In genomic region chr2:111219734-111220505, GRCh38 we compare ENCODE assay signal across 25 cellular contexts.
DNase-seq lines count a peak whose midpoint lies in the region; ATAC-seq and TF ChIP-seq lines count a peak whose summit lies in the region.
"Had no signal": no experiment of that assay in that cellular context is flagged by ENCODE, and none has a peak within 500 bp of the region (broad histone marks: within the 10 kb centered on the region; RNA-seq: fewer than 3 reads in every experiment).

No MANE protein-coding gene starts in this region.

- H3K18ac ChIP-seq in H9 (ENCODE audit: insufficient read length, low read depth, low read length) (no peak overlapping the region), neuronal stem cell (ENCODE audit: low read length) (no peak overlapping the region)

- ATAC-seq in effector memory CD8-positive, alpha-beta T cell (replicated peaks), result no peak
- ATAC-seq: HepG2; stimulated activated naive CD8-positive, alpha-beta T cell treated with anti-CD3 and anti-CD28 coated beads, Interleukin-15, amount 100 ng/mL, for 72 hours had no signal

- H2BK15ac ChIP-seq in H9 (ENCODE audit: low read depth, low read length) (no peak overlapping the region), neuronal stem cell (ENCODE audit: low read length) (no peak overlapping the region)

- H3K4me1 Mint-ChIP-seq in H9, result peaks cover 13 to 20% of the 10 kb centered on the region in 2 experiments
- peaks cover 38% of the 10 kb centered on the region for H3K4me1 Mint-ChIP-seq in dendritic cell treated with granulocyte-macrophage colony-stimulating factor and Interleukin-4, amounts not matched to agents 40 ng/mL and 50 ng/mL, for 4 days (ENCODE audit: low read depth)
- H3K4me1 Mint-ChIP-seq in effector memory CD8-positive, alpha-beta T cell (ENCODE audit: low read depth in 2 of 2), result peaks cover 0 to 3% of the 10 kb centered on the region in 2 donors
- H3K4me1 Mint-ChIP-seq: stimulated activated naive CD8-positive, alpha-beta T cell treated with anti-CD3 and anti-CD28 coated beads, Interleukin-15, amount 100 ng/mL, for 72 hours had no signal

- peaks cover 9 to 20% (median 15%) of the 10 kb centered on the region in 3 experiments for H3K36me3 Mint-ChIP-seq in H9 (ENCODE audit: insufficient read depth in 1 of 3, low read depth in 3 of 3)
- H3K36me3 Mint-ChIP-seq in dendritic cell treated with granulocyte-macrophage colony-stimulating factor and Interleukin-4, amounts not matched to agents 40 ng/mL and 50 ng/mL, for 4 days (ENCODE audit: low read depth), result peaks cover 9% of the 10 kb centered on the region
- peaks cover 2% of the 10 kb centered on the region for H3K36me3 Mint-ChIP-seq in effector memory CD8-positive, alpha-beta T cell (ENCODE audit: insufficient read depth)

- peak overlapping the region in 2 of 3 experiments; percentile 46 to 86; a peak in 4 of 7 replicates for H3K27ac Mint-ChIP-seq in H9
- peak overlapping the region; percentile 85 for H3K27ac Mint-ChIP-seq in dendritic cell treated with granulocyte-macrophage colony-stimulating factor and Interleukin-4, amounts not matched to agents 40 ng/mL and 50 ng/mL, for 4 days
- no peak overlapping the region for H3K27ac Mint-ChIP-seq in effector memory CD8-positive, alpha-beta T cell
- H3K27ac Mint-ChIP-seq: activated CD8-positive, alpha-beta T cell treated with anti-CD3 and anti-CD28 coated beads for 36 hours; CD4-positive, CD25-positive, alpha-beta regulatory T cell; nephron progenitor cell; stimulated activated naive CD8-positive, alpha-beta T cell treated with anti-CD3 and anti-CD28 coated beads, Interleukin-15, amount 100 ng/mL, for 72 hours had no signal

- H2AK5ac ChIP-seq in H9 (ENCODE audit: insufficient read length, low read length) (no peak overlapping the region), neuronal stem cell (ENCODE audit: low read depth, low read length) (peak overlapping the region; percentile 46)

- no peak overlapping the region for H4K5ac ChIP-seq in H9 (ENCODE audit: insufficient read length, low read depth, low read length)

- no peak overlapping the region for H3T11ph ChIP-seq in H9 (ENCODE audit: low read length)

- H3K27ac ChIP-seq in H9 (ENCODE audit: insufficient read length, low read depth, low read length), result no peak overlapping the region
- peak overlapping the region; percentile 92 for H3K27ac ChIP-seq in OCI-LY1 (ENCODE audit: low read depth, low read length, poor library complexity, severe bottlenecking)
- H3K27ac ChIP-seq in neuronal stem cell (replicated peaks; ENCODE audit: low read length), result peak overlapping the region; percentile 17
- H3K27ac ChIP-seq: transverse colon had no signal

- no peak overlapping the region for H2BK12ac ChIP-seq in H9 (ENCODE audit: insufficient read length, low read depth, low read length)
- no peak overlapping the region for H2BK12ac ChIP-seq in neuronal stem cell (ENCODE audit: low read length)

- H3K23me2 ChIP-seq in H9 (ENCODE audit: insufficient read length, low read depth, low read length, poor library complexity, severe bottlenecking), result no peaks in the 10 kb centered on the region

- H2BK5ac ChIP-seq in H9 (ENCODE audit: insufficient read length, low read length) (no peak overlapping the region), neuronal stem cell (ENCODE audit: low read length) (no peak overlapping the region)

- H3K14ac ChIP-seq in H9 (ENCODE audit: insufficient read depth, low read length), result no peak overlapping the region
- no peak overlapping the region for H3K14ac ChIP-seq in neuronal stem cell (ENCODE audit: low read length)

- peaks cover 17 to 18% of the 10 kb centered on the region in 2 experiments for H3K9me3 Mint-ChIP-seq in H9
- peaks cover 16% of the 10 kb centered on the region for H3K9me3 Mint-ChIP-seq in dendritic cell treated with granulocyte-macrophage colony-stimulating factor and Interleukin-4, amounts not matched to agents 40 ng/mL and 50 ng/mL, for 4 days
- peaks cover 2 to 7% of the 10 kb centered on the region in 2 donors for H3K9me3 Mint-ChIP-seq in effector memory CD8-positive, alpha-beta T cell

- peak overlapping the region; percentile 15 for H3K4me3 ChIP-seq in OCI-LY1 (ENCODE audit: low read depth, low read length, poor library complexity, severe bottlenecking)
- no peak overlapping the region for H3K4me3 ChIP-seq in neuronal stem cell (ENCODE audit: low read length in 2 of 2)
- H3K4me3 ChIP-seq: transverse colon had no signal

- TF ChIP-seq POLR2A in erythroblast (IDR thresholded peaks at IDR 0.05; ENCODE audit: low read length), result no peak

- H3K27me3 Mint-ChIP-seq in H9 (ENCODE audit: low read depth), result peaks cover 7% of the 10 kb centered on the region
- peaks cover 3% of the 10 kb centered on the region for H3K27me3 Mint-ChIP-seq in dendritic cell treated with granulocyte-macrophage colony-stimulating factor and Interleukin-4, amounts not matched to agents 40 ng/mL and 50 ng/mL, for 4 days
- peaks cover 5 to 6% of the 10 kb centered on the region in 2 donors for H3K27me3 Mint-ChIP-seq in effector memory CD8-positive, alpha-beta T cell
- H3K27me3 Mint-ChIP-seq: CD4-positive, CD25-positive, alpha-beta regulatory T cell had no signal

- H3K4ac ChIP-seq in H9 (ENCODE audit: low read depth, low read length) (no peak overlapping the region), neuronal stem cell (ENCODE audit: low read length) (peak overlapping the region; percentile 76)

- H3K9me3 ChIP-seq in H9 (ENCODE audit: control insufficient read depth, low read depth, low read length) (no peaks in the 10 kb centered on the region), OCI-LY1 (ENCODE audit: low read length) (peaks cover 10% of the 10 kb centered on the region), neuronal stem cell (replicated peaks in 1 of 2; ENCODE audit: control insufficient read depth in 2 of 2, insufficient read depth in 1 of 2, low read depth in 1 of 2, low read length in 2 of 2) (peaks cover 13 to 19% of the 10 kb centered on the region in 2 donors)

- TF ChIP-seq CTCF in H9 (conservative IDR thresholded peaks at IDR 0.05), result no peak
- TF ChIP-seq CTCF in OCI-LY1 (IDR thresholded peaks at IDR 0.05; ENCODE audit: low read length), result no peak

- H4K91ac ChIP-seq in H9 (ENCODE audit: insufficient read length, low read depth, low read length) (no peak overlapping the region), neuronal stem cell (ENCODE audit: low read depth, low read length, poor library complexity) (no peak overlapping the region)

- H3K4me3 Mint-ChIP-seq in H9, result no peak overlapping the region
- no peak overlapping the region for H3K4me3 Mint-ChIP-seq in dendritic cell treated with granulocyte-macrophage colony-stimulating factor and Interleukin-4, amounts not matched to agents 40 ng/mL and 50 ng/mL, for 4 days
- H3K4me3 Mint-ChIP-seq in effector memory CD8-positive, alpha-beta T cell, result no peak overlapping the region
- H3K4me3 Mint-ChIP-seq: activated CD8-positive, alpha-beta T cell treated with anti-CD3 and anti-CD28 coated beads for 36 hours; CD4-positive, CD25-positive, alpha-beta regulatory T cell; nephron progenitor cell; stimulated activated naive CD8-positive, alpha-beta T cell treated with anti-CD3 and anti-CD28 coated beads, Interleukin-15, amount 100 ng/mL, for 72 hours had no signal

- H3K79me2 ChIP-seq in H9 (ENCODE audit: insufficient read depth, low read length) (no peaks in the 10 kb centered on the region), OCI-LY1 (ENCODE audit: insufficient read depth, low read length) (no peaks in the 10 kb centered on the region)

- no peak overlapping the region for H4K8ac ChIP-seq in H9 (replicated peaks; ENCODE audit: insufficient read length, low read depth, low read length)
- H4K8ac ChIP-seq in neuronal stem cell (ENCODE audit: low read depth, low read length), result no peak overlapping the region

- H3K36me3 ChIP-seq in OCI-LY1 (ENCODE audit: insufficient read depth, low read length) (no peaks in the 10 kb centered on the region; the same call in 1 of the 2 replicates), neuronal stem cell (replicated peaks in 1 of 2; ENCODE audit: control insufficient read depth in 2 of 2, insufficient read depth in 2 of 2, low read length in 2 of 2) (peaks cover 0 to 3% of the 10 kb centered on the region in 2 donors)
- H3K36me3 ChIP-seq: transverse colon had no signal

- H3K79me1 ChIP-seq in H9 (ENCODE audit: insufficient read depth, low read depth, low read length, poor library complexity, severe bottlenecking) (no peaks in the 10 kb centered on the region), neuronal stem cell (ENCODE audit: low read depth, low read length) (no peaks in the 10 kb centered on the region)

- no peaks in the 10 kb centered on the region for H3F3A ChIP-seq in OCI-LY1 (ENCODE audit: insufficient read depth, low read length)

- H2AFZ ChIP-seq in H9 (ENCODE audit: low read length) (no peak overlapping the region), OCI-LY1 (ENCODE audit: low read length) (peak overlapping the region; percentile 14; the same call in 1 of the 2 replicates), neuronal stem cell (ENCODE audit: low read length) (peak overlapping the region; percentile 57)

- H3K23ac ChIP-seq in H9 (ENCODE audit: insufficient read length, low read depth, low read length), result no peak overlapping the region
- H3K23ac ChIP-seq in neuronal stem cell (ENCODE audit: low read depth, low read length, poor library complexity), result no peak overlapping the region

- intact Hi-C loops in dendritic cell treated with granulocyte-macrophage colony-stimulating factor and Interleukin-4, amounts not matched to agents 40 ng/mL and 50 ng/mL, for 4 days (cut with micrococcal nuclease), result loop anchor here (2.0 kb wide), 1 partner anchor 19 kb away; no protein-coding TSS in a partner anchor
- intact Hi-C loops in cardiac septum (cut with DNase I), result no loop called here

- H4K20me1 ChIP-seq in H9 (ENCODE audit: control insufficient read depth, insufficient read depth, insufficient read length) (no peaks in the 10 kb centered on the region), OCI-LY1 (ENCODE audit: insufficient read depth, low read length) (no peaks in the 10 kb centered on the region)

- peak overlapping the region; percentile 61 for H2BK120ac ChIP-seq in H9 (ENCODE audit: low read depth, low read length, poor library complexity, severe bottlenecking)
- peak overlapping the region; percentile 87 for H2BK120ac ChIP-seq in neuronal stem cell (ENCODE audit: low read depth, low read length)

- DNase-seq in H9 (no peak), neuronal stem cell (ENCODE audit: low spot score) (no peak), erythroblast (lab: John Stamatoyannopoulos, UW) (no peak), NCI-H2029 treated with DMSO at 0.1 percent for 48 hours (lab: John Stamatoyannopoulos, UW) (no peak), cardiac septum (ENCODE audit: low spot score) (no peak)
- no peak for DNase-seq in effector memory CD8-positive, alpha-beta T cell
- DNase-seq: activated CD8-positive, alpha-beta T cell treated with anti-CD3 and anti-CD28 coated beads for 36 hours; activated naive CD4-positive, alpha-beta T cell; activated T-cell treated with anti-CD3 and anti-CD28 coated beads, Interleukin-2, amount 50 U/mL, for 1 hour; anterior cingulate cortex; CD4-positive, CD25-positive, alpha-beta regulatory T cell; cerebellar nuclear complex; effector memory CD4-positive, alpha-beta T cell; midbrain; NCI-H1694; SK-N-SH; small intestine; stimulated activated CD4-positive, alpha-beta T cell treated with anti-CD3 and anti-CD28 coated beads, Interleukin-4, amount 100 ng/mL, for 1 hour; stimulated activated naive CD8-positive, alpha-beta T cell treated with anti-CD3 and anti-CD28 coated beads, Interleukin-15, amount 100 ng/mL, for 72 hours; T-helper 9 cell; transverse colon had no signal

- H3K4me2 ChIP-seq in H9 (ENCODE audit: insufficient read depth, insufficient read length, low read length), result no peak overlapping the region
- peak overlapping the region; percentile 50 for H3K4me2 ChIP-seq in OCI-LY1 (ENCODE audit: low read length)
- no peak overlapping the region for H3K4me2 ChIP-seq in neuronal stem cell (ENCODE audit: insufficient read depth, low read length, poor library complexity, severe bottlenecking)
- H3K4me2 ChIP-seq: SK-N-SH had no signal

- H3K27me3 ChIP-seq in H9 (ENCODE audit: insufficient read depth, low read length) (no peaks in the 10 kb centered on the region), OCI-LY1 (ENCODE audit: insufficient read depth, low read length) (no peaks in the 10 kb centered on the region), neuronal stem cell (ENCODE audit: control insufficient read depth in 3 of 3, insufficient read depth in 3 of 3, low read depth in 1 of 3, low read length in 3 of 3) (no peaks in the 10 kb centered on the region)
- H3K27me3 ChIP-seq: transverse colon had no signal

- 0 out of 2 replicates have a peak, but pooled peaks cover 2% of the 10 kb centered on the region for H3K4me1 ChIP-seq in H9 (ENCODE audit: insufficient read depth, low read length)
- peaks cover 41% of the 10 kb centered on the region for H3K4me1 ChIP-seq in OCI-LY1 (ENCODE audit: insufficient read depth, low read length, severe bottlenecking)
- peaks cover 3 to 6% of the 10 kb centered on the region in 2 donors for H3K4me1 ChIP-seq in neuronal stem cell (ENCODE audit: control insufficient read depth in 2 of 2, insufficient read depth in 1 of 2, low read depth in 1 of 2, low read length in 2 of 2)

- no CpG with 5 or more reads among the region's 5 CpGs for WGBS in H9 (ENCODE audit: extremely low coverage, insufficient read length, low lambda C conversion rate)
- WGBS in neuronal stem cell (ENCODE audit: extremely low coverage in 2 of 2, insufficient read length in 2 of 2, insufficient replicate concordance in 1 of 2), 2 donors, result no CpG with 5 or more reads among the region's 5 CpGs

- H2BK20ac ChIP-seq in H9 (ENCODE audit: low read depth, low read length, poor library complexity, severe bottlenecking), result no peak overlapping the region

- no peak overlapping the region for H3K56ac ChIP-seq in H9 (ENCODE audit: insufficient read length, low read depth, low read length)

- H3K9me2 ChIP-seq in OCI-LY1 (ENCODE audit: low read depth, low read length), result no peaks in the 10 kb centered on the region
- H3K9me2 ChIP-seq: SK-N-SH had no signal

- H3K9ac ChIP-seq in H9 (ENCODE audit: extremely low read depth, insufficient read length, low read length) (no peak overlapping the region), OCI-LY1 (ENCODE audit: low read length) (peak overlapping the region; percentile 54), neuronal stem cell (ENCODE audit: low read depth, low read length, poor library complexity) (no peak overlapping the region)
- H3K9ac ChIP-seq: SK-N-SH had no signal

Comparison
In these comparisons a context has a peak if more than half of its experiments do, and no peak if none do; other contexts are left out.
1. H3K27ac Mint-ChIP-seq: peak in H9 (2 of 3) and dendritic cell treated with granulocyte-macrophage colony-stimulating factor and Interleukin-4, amounts not matched to agents 40 ng/mL and 50 ng/mL, for 4 days (single experiment); none in effector memory CD8-positive, alpha-beta T cell (0 of 2).